Comparison of ENCODE assay signal across 21 cellular contexts in genomic region chr9:100581081-100581480, GRCh38.
"Had no signal": no experiment of that assay in that cellular context is flagged by ENCODE, and none has a peak within 500 bp of the region (broad histone marks: within the 10 kb centered on the region; RNA-seq: fewer than 3 reads in every experiment).

No MANE protein-coding gene starts in this region.

- H3K4me1 ChIP-seq: lower lobe of right lung, spleen, upper lobe of right lung, vagina had no signal

- H3K36me3 ChIP-seq: lower lobe of right lung, spleen, upper lobe of right lung, vagina had no signal

- H3K9me3 ChIP-seq: lower lobe of right lung, spleen, tibial artery, upper lobe of right lung, vagina had no signal

- H3K4me3 Mint-ChIP-seq: memory B cell; mesothelial cell of epicardium; naive B cell; nephron progenitor cell; stimulated activated memory B cell treated with anti-CD40 and anti-IgM and Interleukin-4, amounts not matched to agents 10 μg/mL and 1 μg/mL and 100 μg/mL, for 72 hours; stimulated activated naive CD8-positive, alpha-beta T cell treated with anti-CD3 and anti-CD28 coated beads, Interleukin-15, Interleukin-2, amounts not matched to agents 100 ng/mL and 50 ng/mL, for 24 hours had no signal

- H3K9ac ChIP-seq: parathyroid adenoma had no signal

- H3K27ac Mint-ChIP-seq: memory B cell; mesothelial cell of epicardium; nephron progenitor cell; stimulated activated memory B cell treated with anti-CD40 and anti-IgM and Interleukin-4, amounts not matched to agents 10 μg/mL and 1 μg/mL and 100 μg/mL, for 72 hours; stimulated activated naive CD8-positive, alpha-beta T cell treated with anti-CD3 and anti-CD28 coated beads, Interleukin-15, Interleukin-2, amounts not matched to agents 100 ng/mL and 50 ng/mL, for 24 hours had no signal

- H3K9me3 Mint-ChIP-seq: memory B cell; mesothelial cell of epicardium; naive B cell; nephron progenitor cell; stimulated activated memory B cell treated with anti-CD40 and anti-IgM and Interleukin-4, amounts not matched to agents 10 μg/mL and 1 μg/mL and 100 μg/mL, for 72 hours; stimulated activated naive CD8-positive, alpha-beta T cell treated with anti-CD3 and anti-CD28 coated beads, Interleukin-15, Interleukin-2, amounts not matched to agents 100 ng/mL and 50 ng/mL, for 24 hours had no signal

- ATAC-seq: left lobe of liver; lower lobe of right lung; stimulated activated memory B cell treated with anti-CD40 and anti-IgM and Interleukin-4, amounts not matched to agents 10 μg/mL and 1 μg/mL and 100 μg/mL, for 72 hours; upper lobe of right lung had no signal

- H3K36me3 Mint-ChIP-seq: memory B cell; naive B cell; stimulated activated memory B cell treated with anti-CD40 and anti-IgM and Interleukin-4, amounts not matched to agents 10 μg/mL and 1 μg/mL and 100 μg/mL, for 72 hours had no signal

- H3K27me3 ChIP-seq: dorsolateral prefrontal cortex, spleen, tibial artery, upper lobe of right lung, vagina had no signal

- H3K27me3 Mint-ChIP-seq: memory B cell; naive B cell; stimulated activated memory B cell treated with anti-CD40 and anti-IgM and Interleukin-4, amounts not matched to agents 10 μg/mL and 1 μg/mL and 100 μg/mL, for 72 hours; stimulated activated naive CD8-positive, alpha-beta T cell treated with anti-CD3 and anti-CD28 coated beads, Interleukin-15, Interleukin-2, amounts not matched to agents 100 ng/mL and 50 ng/mL, for 24 hours had no signal

- H3K27ac ChIP-seq: lower lobe of right lung, parathyroid adenoma, spleen, tibial artery, upper lobe of right lung, vagina had no signal

- DNase-seq: cortex of kidney; dorsolateral prefrontal cortex; effector CD8-positive, alpha-beta T cell; foreskin melanocyte; islet precursor cell; lower lobe of right lung; naive B cell; nephron progenitor cell; spleen; stimulated activated CD4-positive, alpha-beta T cell treated with anti-CD3 and anti-CD28 coated beads, Interleukin-15, amount 100 ng/mL, for 24 hours; stimulated activated CD4-positive, alpha-beta T cell treated with anti-CD3 and anti-CD28 coated beads, Interleukin-1b, Interleukin-23, amount 100 ng/mL, for 48 hours; stimulated activated CD4-positive, alpha-beta T cell treated with anti-CD3 and anti-CD28 coated beads, Interleukin-4, amount 100 ng/mL, for 24 hours; tibial artery; upper lobe of right lung had no signal

- H3K4me1 Mint-ChIP-seq: memory B cell; naive B cell; nephron progenitor cell; stimulated activated memory B cell treated with anti-CD40 and anti-IgM and Interleukin-4, amounts not matched to agents 10 μg/mL and 1 μg/mL and 100 μg/mL, for 72 hours had no signal

- H3K4me3 ChIP-seq: lower lobe of right lung, spleen, tibial artery, upper lobe of right lung, vagina had no signal
